Comparison of ENCODE assay signal across 1 cellular context in genomic region chr10:69696073-69696731, GRCh38.
A peak's percentile ranks its signal among the peaks of the same experiment; 100 is the strongest.
TF ChIP-seq lines count a peak whose summit lies in the region.

No MANE protein-coding gene starts in this region.

TF ChIP-seq in K562, 482 proteins besides CTCF, POLR2A, EP300 and RAD21 (continued from another document):
- peak; percentile 49; the same call in 1 of the 2 replicates for TF ChIP-seq DEAF1 (CRISPR knock-in tag; IDR thresholded peaks at IDR 0.05)
- peak; percentile 70 for TF ChIP-seq JUND (IDR thresholded peaks at IDR 0.05; ENCODE audit: borderline replicate concordance, low read depth, low read length)
- peak; percentile 45; the same call in 1 of the 3 replicates for TF ChIP-seq JUND (tag; IDR thresholded peaks at IDR 0.05; ENCODE audit: borderline replicate concordance, low read depth, low read length)
- no peak for TF ChIP-seq NRF1 (conservative IDR thresholded peaks at IDR 0.05 in 1 of 2, IDR thresholded peaks at IDR 0.05 in 1 of 2)
- no peak for TF ChIP-seq CHAMP1 (IDR thresholded peaks at IDR 0.05)
- TF ChIP-seq, protein P1, sequence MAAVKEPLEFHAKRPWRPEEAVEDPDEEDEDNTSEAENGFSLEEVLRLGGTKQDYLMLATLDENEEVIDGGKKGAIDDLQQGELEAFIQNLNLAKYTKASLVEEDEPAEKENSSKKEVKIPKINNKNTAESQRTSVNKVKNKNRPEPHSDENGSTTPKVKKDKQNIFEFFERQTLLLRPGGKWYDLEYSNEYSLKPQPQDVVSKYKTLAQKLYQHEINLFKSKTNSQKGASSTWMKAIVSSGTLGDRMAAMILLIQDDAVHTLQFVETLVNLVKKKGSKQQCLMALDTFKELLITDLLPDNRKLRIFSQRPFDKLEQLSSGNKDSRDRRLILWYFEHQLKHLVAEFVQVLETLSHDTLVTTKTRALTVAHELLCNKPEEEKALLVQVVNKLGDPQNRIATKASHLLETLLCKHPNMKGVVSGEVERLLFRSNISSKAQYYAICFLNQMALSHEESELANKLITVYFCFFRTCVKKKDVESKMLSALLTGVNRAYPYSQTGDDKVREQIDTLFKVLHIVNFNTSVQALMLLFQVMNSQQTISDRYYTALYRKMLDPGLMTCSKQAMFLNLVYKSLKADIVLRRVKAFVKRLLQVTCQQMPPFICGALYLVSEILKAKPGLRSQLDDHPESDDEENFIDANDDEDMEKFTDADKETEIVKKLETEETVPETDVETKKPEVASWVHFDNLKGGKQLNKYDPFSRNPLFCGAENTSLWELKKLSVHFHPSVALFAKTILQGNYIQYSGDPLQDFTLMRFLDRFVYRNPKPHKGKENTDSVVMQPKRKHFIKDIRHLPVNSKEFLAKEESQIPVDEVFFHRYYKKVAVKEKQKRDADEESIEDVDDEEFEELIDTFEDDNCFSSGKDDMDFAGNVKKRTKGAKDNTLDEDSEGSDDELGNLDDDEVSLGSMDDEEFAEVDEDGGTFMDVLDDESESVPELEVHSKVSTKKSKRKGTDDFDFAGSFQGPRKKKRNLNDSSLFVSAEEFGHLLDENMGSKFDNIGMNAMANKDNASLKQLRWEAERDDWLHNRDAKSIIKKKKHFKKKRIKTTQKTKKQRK (IDR thresholded peaks at IDR 0.05; ENCODE audit: borderline replicate concordance, low read depth, low read length) = no peak
- no peak for TF ChIP-seq HSF4 (CRISPR knock-in tag; IDR thresholded peaks at IDR 0.05; ENCODE audit: borderline replicate concordance)
- no peak for TF ChIP-seq MAFG (tag; conservative IDR thresholded peaks at IDR 0.05)
- TF ChIP-seq LARP7 (IDR thresholded peaks at IDR 0.05) = no peak
- no peak for TF ChIP-seq STAG1 (CRISPR knock-in tag; IDR thresholded peaks at IDR 0.05; ENCODE audit: borderline replicate concordance)
- 0 out of 2 replicates have a peak, but pooled peaks have one; percentile 75 for TF ChIP-seq ZNF764 (CRISPR knock-in tag; IDR thresholded peaks at IDR 0.05; ENCODE audit: low read depth)
- no peak for TF ChIP-seq HMG20A (CRISPR knock-in tag; conservative IDR thresholded peaks at IDR 0.05)
- no peak for TF ChIP-seq PURB (CRISPR knock-in tag; IDR thresholded peaks at IDR 0.05; ENCODE audit: low read depth)
- TF ChIP-seq ZNF583 (CRISPR knock-in tag; IDR thresholded peaks at IDR 0.05) = no peak
- TF ChIP-seq ARID3A (IDR thresholded peaks at IDR 0.05; ENCODE audit: borderline replicate concordance, low read depth, low read length) = 0 out of 2 replicates have a peak, but pooled peaks have one; percentile 20
- TF ChIP-seq, protein P2, sequence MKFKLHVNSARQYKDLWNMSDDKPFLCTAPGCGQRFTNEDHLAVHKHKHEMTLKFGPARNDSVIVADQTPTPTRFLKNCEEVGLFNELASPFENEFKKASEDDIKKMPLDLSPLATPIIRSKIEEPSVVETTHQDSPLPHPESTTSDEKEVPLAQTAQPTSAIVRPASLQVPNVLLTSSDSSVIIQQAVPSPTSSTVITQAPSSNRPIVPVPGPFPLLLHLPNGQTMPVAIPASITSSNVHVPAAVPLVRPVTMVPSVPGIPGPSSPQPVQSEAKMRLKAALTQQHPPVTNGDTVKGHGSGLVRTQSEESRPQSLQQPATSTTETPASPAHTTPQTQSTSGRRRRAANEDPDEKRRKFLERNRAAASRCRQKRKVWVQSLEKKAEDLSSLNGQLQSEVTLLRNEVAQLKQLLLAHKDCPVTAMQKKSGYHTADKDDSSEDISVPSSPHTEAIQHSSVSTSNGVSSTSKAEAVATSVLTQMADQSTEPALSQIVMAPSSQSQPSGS (CRISPR knock-in tag; IDR thresholded peaks at IDR 0.05) = peak; percentile 36; the same call in 1 of the 2 replicates
- TF ChIP-seq SNIP1 (IDR thresholded peaks at IDR 0.05; ENCODE audit: low read depth) = no peak
- TF ChIP-seq TEAD1 (CRISPR knock-in tag; IDR thresholded peaks at IDR 0.05) = peak in 1 of 2 experiments; percentile 79; a peak in 1 of 4 replicates
- TF ChIP-seq ZNF431 (CRISPR knock-in tag; IDR thresholded peaks at IDR 0.05) = no peak
- TF ChIP-seq ATF6 (CRISPR knock-in tag; IDR thresholded peaks at IDR 0.05) = no peak
- TF ChIP-seq PRMT5 (CRISPR knock-in tag; IDR thresholded peaks at IDR 0.05) = no peak
- TF ChIP-seq ZC3H8 (IDR thresholded peaks at IDR 0.05) = no peak
- no peak for TF ChIP-seq DDX20 (tag; IDR thresholded peaks at IDR 0.05; ENCODE audit: low read depth)
- TF ChIP-seq SLC30A9 (CRISPR knock-in tag; IDR thresholded peaks at IDR 0.05) = no peak
- no peak for TF ChIP-seq TFAM (CRISPR knock-in tag; conservative IDR thresholded peaks at IDR 0.05)
- TF ChIP-seq ZNF644 (tag; IDR thresholded peaks at IDR 0.05; ENCODE audit: low read depth) = no peak
- TF ChIP-seq KDM5B (IDR thresholded peaks at IDR 0.05; ENCODE audit: insufficient replicate concordance, low read depth, low read length) = no peak
- no peak for TF ChIP-seq HNRNPK (IDR thresholded peaks at IDR 0.05; ENCODE audit: low read depth, low read length, poor library complexity, severe bottlenecking)
- TF ChIP-seq, protein P3, sequence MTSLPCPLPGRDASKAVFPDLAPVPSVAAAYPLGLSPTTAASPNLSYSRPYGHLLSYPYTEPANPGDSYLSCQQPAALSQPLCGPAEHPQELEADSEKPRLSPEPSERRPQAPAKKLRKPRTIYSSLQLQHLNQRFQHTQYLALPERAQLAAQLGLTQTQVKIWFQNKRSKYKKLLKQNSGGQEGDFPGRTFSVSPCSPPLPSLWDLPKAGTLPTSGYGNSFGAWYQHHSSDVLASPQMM (CRISPR knock-in tag; IDR thresholded peaks at IDR 0.05) = no peak
- no peak for TF ChIP-seq POLR2AphosphoS2 (IDR thresholded peaks at IDR 0.05; ENCODE audit: low read length)
- no peak for TF ChIP-seq PCBP2 (IDR thresholded peaks at IDR 0.05; ENCODE audit: low read depth, low read length, poor library complexity, severe bottlenecking)
- no peak for TF ChIP-seq ZMIZ1 (IDR thresholded peaks at IDR 0.05; ENCODE audit: low read depth in 2 of 2, low read length in 2 of 2)
- TF ChIP-seq, protein P4, sequence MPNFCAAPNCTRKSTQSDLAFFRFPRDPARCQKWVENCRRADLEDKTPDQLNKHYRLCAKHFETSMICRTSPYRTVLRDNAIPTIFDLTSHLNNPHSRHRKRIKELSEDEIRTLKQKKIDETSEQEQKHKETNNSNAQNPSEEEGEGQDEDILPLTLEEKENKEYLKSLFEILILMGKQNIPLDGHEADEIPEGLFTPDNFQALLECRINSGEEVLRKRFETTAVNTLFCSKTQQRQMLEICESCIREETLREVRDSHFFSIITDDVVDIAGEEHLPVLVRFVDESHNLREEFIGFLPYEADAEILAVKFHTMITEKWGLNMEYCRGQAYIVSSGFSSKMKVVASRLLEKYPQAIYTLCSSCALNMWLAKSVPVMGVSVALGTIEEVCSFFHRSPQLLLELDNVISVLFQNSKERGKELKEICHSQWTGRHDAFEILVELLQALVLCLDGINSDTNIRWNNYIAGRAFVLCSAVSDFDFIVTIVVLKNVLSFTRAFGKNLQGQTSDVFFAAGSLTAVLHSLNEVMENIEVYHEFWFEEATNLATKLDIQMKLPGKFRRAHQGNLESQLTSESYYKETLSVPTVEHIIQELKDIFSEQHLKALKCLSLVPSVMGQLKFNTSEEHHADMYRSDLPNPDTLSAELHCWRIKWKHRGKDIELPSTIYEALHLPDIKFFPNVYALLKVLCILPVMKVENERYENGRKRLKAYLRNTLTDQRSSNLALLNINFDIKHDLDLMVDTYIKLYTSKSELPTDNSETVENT (CRISPR knock-in tag; IDR thresholded peaks at IDR 0.05) = no peak
- no peak for TF ChIP-seq ETS1 (conservative IDR thresholded peaks at IDR 0.05; ENCODE audit: control insufficient read depth, low read depth, low read length)
- no peak for TF ChIP-seq RHOXF2B (CRISPR knock-in tag; conservative IDR thresholded peaks at IDR 0.05)
